In the genomic region with DNA sequence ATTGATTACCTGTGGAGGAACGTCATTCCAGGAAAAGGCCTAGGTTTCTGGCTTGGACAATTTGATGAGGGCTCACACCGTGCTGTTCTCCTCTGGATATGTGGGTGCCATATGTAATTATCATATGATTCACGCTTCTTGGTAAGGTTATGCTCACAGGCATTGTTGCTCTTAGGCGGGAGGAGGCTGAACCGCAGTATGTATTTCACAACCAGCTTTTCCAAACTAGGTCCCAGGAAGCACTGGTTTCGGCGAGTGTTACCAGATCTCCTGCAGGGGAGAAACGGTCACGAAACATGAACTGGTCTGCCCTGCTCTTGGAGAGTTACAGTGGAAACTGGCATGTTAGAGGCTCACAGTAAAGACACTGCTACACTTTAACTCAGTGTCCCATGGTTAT, we compare ENCODE assay signal across 8 cellular contexts. TPM values are rescaled to one million over a fixed set of nuclear protein-coding genes. Genes with fewer than 3 reads are reported as not detected.
DNase-seq lines count a peak whose midpoint lies in the region; ATAC-seq, FAIRE-seq and TF ChIP-seq lines count a peak whose summit lies in the region.

No MANE protein-coding gene starts in this region.

- peaks cover 2% of the 10 kb centered on the region for H3K36me3 Mint-ChIP-seq in T-helper 2 cell treated with Interferon-gamma antibody and Interleukin-4, amounts not matched to agents 5 μg/mL and 100 μg/mL, for 36 hours (ENCODE audit: low read depth)

- no peaks in the 10 kb centered on the region for H3K9me3 ChIP-seq in ascending aorta
- H3K9me3 ChIP-seq in kidney (ENCODE audit: control insufficient read depth in 1 of 2, low read length in 2 of 2): no peaks in the 10 kb centered on the region
- no peaks in the 10 kb centered on the region for H3K9me3 ChIP-seq in suprapubic skin

- H3K4me3 ChIP-seq in ascending aorta (peak overlapping the region; percentile 46 to 64), kidney (ENCODE audit: low read length in 2 of 2) (peak overlapping the region; percentile 49 to 60), suprapubic skin (peak overlapping the region; percentile 45)

- H3K27ac Mint-ChIP-seq in T-helper 2 cell treated with Interferon-gamma antibody and Interleukin-4, amounts not matched to agents 5 μg/mL and 100 μg/mL, for 36 hours: peak overlapping the region; percentile 55

- no peaks in the 10 kb centered on the region for H3K9me3 Mint-ChIP-seq in T-helper 2 cell treated with Interferon-gamma antibody and Interleukin-4, amounts not matched to agents 5 μg/mL and 100 μg/mL, for 36 hours

- FAIRE-seq in kidney (lab: Jason Lieb, UNC) (no peak), GM19239 (lab: Jason Lieb, UNC) (no peak)

- 53% methylated on average over 9 of the region's 9 CpGs for WGBS in suprapubic skin

- H3K36me3 ChIP-seq in ascending aorta (no peaks in the 10 kb centered on the region), kidney (ENCODE audit: control insufficient read depth in 1 of 2, insufficient read depth in 2 of 2, low read length in 2 of 2) (no peaks in the 10 kb centered on the region), suprapubic skin (no peaks in the 10 kb centered on the region)

- ATAC-seq in HG03565 (IDR thresholded peaks at IDR 0.05; ENCODE audit: unreplicated experiment): no peak

- DNase-seq in T-helper 2 cell treated with Interferon-gamma antibody and Interleukin-4, amounts not matched to agents 5 μg/mL and 100 μg/mL, for 36 hours (ENCODE audit: low spot score): no peak
- DNase-seq in T-helper 2 cell (no peak), ascending aorta (ENCODE audit: low spot score in 2 of 2) (no peak), kidney (no peak), suprapubic skin (ENCODE audit: low spot score in 2 of 2) (peak in 1 of 2 donors; percentile 12), NCI-H82 (lab: John Stamatoyannopoulos, UW) (no peak), GM19239 (ENCODE audit: insufficient read length, low spot score) (no peak)

- H3K27me3 Mint-ChIP-seq in T-helper 2 cell treated with Interferon-gamma antibody and Interleukin-4, amounts not matched to agents 5 μg/mL and 100 μg/mL, for 36 hours (ENCODE audit: low read depth): no peaks in the 10 kb centered on the region

- H3K9ac ChIP-seq in kidney (ENCODE audit: low read length in 2 of 2): peak overlapping the region in 1 of 2 donors; percentile 63

- intact Hi-C loops in ascending aorta (cut with DNase I): loop anchor here (2.0 kb wide), 1 partner anchor 130 kb away; no protein-coding TSS in a partner anchor
- intact Hi-C loops in kidney (cut with DNase I): no loop called here

- TF ChIP-seq CTCF in ascending aorta (IDR thresholded peaks at IDR 0.05) (no peak), kidney (IDR thresholded peaks at IDR 0.05; ENCODE audit: borderline replicate concordance, extremely low read depth, insufficient read depth) (no peak), suprapubic skin (IDR thresholded peaks at IDR 0.05) (no peak)

- peaks cover 23% of the 10 kb centered on the region for H3K4me1 Mint-ChIP-seq in T-helper 2 cell treated with Interferon-gamma antibody and Interleukin-4, amounts not matched to agents 5 μg/mL and 100 μg/mL, for 36 hours (ENCODE audit: low read depth)

- TF ChIP-seq EP300 in suprapubic skin (IDR thresholded peaks at IDR 0.05): no peak

- H3K27me3 ChIP-seq in ascending aorta (no peaks in the 10 kb centered on the region), suprapubic skin (no peaks in the 10 kb centered on the region)

- peak overlapping the region; percentile 42 for H3K4me3 Mint-ChIP-seq in T-helper 2 cell treated with Interferon-gamma antibody and Interleukin-4, amounts not matched to agents 5 μg/mL and 100 μg/mL, for 36 hours

- TF ChIP-seq POLR2A in suprapubic skin (IDR thresholded peaks at IDR 0.05): no peak

- H3K4me1 ChIP-seq in ascending aorta (peaks cover 3 to 41% of the 10 kb centered on the region in 2 donors), kidney (ENCODE audit: control insufficient read depth in 1 of 2, insufficient read depth in 1 of 2, low read depth in 1 of 2, low read length in 2 of 2) (peaks cover 0 to 8% of the 10 kb centered on the region in 2 donors), suprapubic skin (peaks cover 18% of the 10 kb centered on the region)

- H3K27ac ChIP-seq in ascending aorta: peak overlapping the region; percentile 67 to 74
- peak overlapping the region; percentile 56 to 60 for H3K27ac ChIP-seq in kidney (ENCODE audit: low read depth in 2 of 2, low read length in 2 of 2)
- H3K27ac ChIP-seq in suprapubic skin: peak overlapping the region; percentile 90

RNA-seq across cellular contexts. Expression of gene FAM50B, which starts 0.8 kb away (rescaled TPM):
- total RNA-seq in ascending aorta: 8.1 TPM
- total RNA-seq in kidney: 13.2 TPM
- polyA plus RNA-seq in kidney (ENCODE audit: insufficient read depth, low read depth, low replicate concordance): 24.8 TPM
- 10 to 100 TPM in 3 of 4 donors, 1 to 10 TPM in 1; 8.5 to 15.7 (median 11.6) TPM for total RNA-seq in suprapubic skin
